Comparison of ENCODE assay signal across 1 cellular context in genomic region chr6:158781692-158782373, GRCh38.
TF ChIP-seq lines count a peak whose summit lies in the region.

No MANE protein-coding gene starts in this region.

TF ChIP-seq in HCT116, 20 proteins besides CTCF, POLR2A, EP300 and RAD21 (continued from another document):
- TF ChIP-seq ZBTB33 (IDR thresholded peaks at IDR 0.05; ENCODE audit: extremely low read depth, insufficient replicate concordance, low read length) (no peak), EGR1 (IDR thresholded peaks at IDR 0.05; ENCODE audit: low read depth) (no peak), YY1 (IDR thresholded peaks at IDR 0.05; ENCODE audit: extremely low read depth, insufficient replicate concordance, low read depth, low read length) (no peak), ELF1 (IDR thresholded peaks at IDR 0.05; ENCODE audit: borderline replicate concordance, low read depth) (no peak), TCF7L2 (IDR thresholded peaks at IDR 0.05; ENCODE audit: borderline replicate concordance, extremely low read depth, insufficient read depth, insufficient read length) (no peak), ATF3 (IDR thresholded peaks at IDR 0.05) (no peak), MAX (IDR thresholded peaks at IDR 0.05) (no peak), SP1 (IDR thresholded peaks at IDR 0.05; ENCODE audit: low read depth) (no peak), REST (IDR thresholded peaks at IDR 0.05; ENCODE audit: low read depth) (no peak)
